8 cellular contexts compared by ENCODE assay signal in the genomic region with DNA sequence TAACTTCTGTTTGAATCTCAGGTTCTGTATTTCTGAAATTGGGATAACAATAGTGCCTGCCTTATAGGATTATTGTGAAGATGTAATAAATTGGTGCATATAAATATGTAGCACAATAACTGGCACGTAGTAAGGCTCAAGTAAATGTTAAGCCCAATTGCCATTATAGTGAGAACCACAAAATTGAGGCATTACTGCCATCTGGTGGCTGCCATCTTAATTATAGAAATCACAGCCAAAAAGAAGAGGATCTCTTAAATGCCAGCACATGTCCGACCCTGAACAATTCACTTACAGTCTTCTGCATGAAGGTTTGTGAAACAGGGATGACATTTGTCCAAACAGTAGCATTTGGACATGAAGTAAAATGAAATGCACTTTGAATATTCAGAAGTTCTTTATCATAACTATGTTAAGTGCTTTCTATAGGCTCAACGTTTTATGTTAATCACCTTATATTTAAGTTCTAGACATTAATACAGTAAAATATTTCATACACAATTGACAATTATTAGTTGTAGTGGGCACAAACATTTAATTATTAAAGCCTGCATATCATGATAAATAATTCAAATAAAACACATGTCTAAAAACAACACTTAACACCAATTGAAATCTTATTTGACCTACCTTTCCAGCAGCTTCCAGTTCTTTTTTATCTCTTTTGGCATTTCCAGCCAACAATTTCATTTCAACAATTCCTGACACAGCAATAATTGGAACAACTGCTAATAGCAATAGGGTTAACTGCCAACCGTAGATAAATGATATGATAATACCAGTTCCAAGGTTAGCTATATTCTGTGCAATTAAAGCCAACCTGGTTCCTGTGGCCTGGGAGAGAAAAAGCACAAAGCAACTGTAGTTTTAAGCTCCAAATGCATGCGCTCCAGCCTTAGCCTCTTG. TPM values are rescaled to one million over a fixed set of nuclear protein-coding genes. Genes with fewer than 3 reads are reported as not detected.
DNase-seq lines count a peak whose midpoint lies in the region; ATAC-seq and TF ChIP-seq lines count a peak whose summit lies in the region.

No MANE protein-coding gene starts in this region.

- DNase-seq in GM12864 (ENCODE audit: low read depth) (peak; percentile 41), HFFc6 (peak; percentile 69), NCI-H146 treated with DMSO at 0.1 percent for 48 hours (lab: John Stamatoyannopoulos, UW; ENCODE audit: unreplicated experiment) (peak; percentile 39), T-helper 17 cell (peak; percentile 16 to 62 (median 28)), anterior cingulate cortex (lab: John Stamatoyannopoulos, UW) (peak in 30 of 58 donors; percentile 2 to 68 (median 25)), hepatocyte (ENCODE audit: low spot score) (peak; percentile 76), NCI-H128 (lab: John Stamatoyannopoulos, UW; ENCODE audit: unreplicated experiment) (no peak)
- peak; percentile 21 to 81 (median 51) for DNase-seq in stimulated activated CD4-positive, alpha-beta T cell treated with anti-CD3 and anti-CD28 coated beads, Interleukin-12 subunit alpha, Interleukin-12 subunit beta, amount 100 ng/mL, for 48 hours (ENCODE audit: low read depth in 2 of 3, low spot score in 1 of 3)

- no peaks in the 10 kb centered on the region for H4K20me1 ChIP-seq in hepatocyte (ENCODE audit: insufficient read depth, poor library complexity, severe bottlenecking)

- no peak overlapping the region for H3K4me3 ChIP-seq in GM12864 (ENCODE audit: low read depth, low read length)
- no peak overlapping the region for H3K4me3 ChIP-seq in hepatocyte

- peaks cover 5% of the 10 kb centered on the region; the same call in 1 of the 2 replicates for H3K27me3 Mint-ChIP-seq in HFFc6 (ENCODE audit: insufficient read depth)
- peaks cover 15% of the 10 kb centered on the region for H3K27me3 Mint-ChIP-seq in T-helper 17 cell

- ATAC-seq in T-helper 17 cell = peak; percentile 78

- H3K27ac ChIP-seq in hepatocyte = no peak overlapping the region

- H3K27ac Mint-ChIP-seq in HFFc6 = no peak overlapping the region
- H3K27ac Mint-ChIP-seq in T-helper 17 cell = no peak overlapping the region

- peak; percentile 57 for TF ChIP-seq CTCF in GM12864 (IDR thresholded peaks at IDR 0.05; ENCODE audit: low read depth, low read length, missing control alignments)
- TF ChIP-seq CTCF in HFFc6 (IDR thresholded peaks at IDR 0.05) = peak; percentile 91
- peak; percentile 78 for TF ChIP-seq CTCF in hepatocyte (IDR thresholded peaks at IDR 0.05; ENCODE audit: poor library complexity)

- no peaks in the 10 kb centered on the region for H3K9me2 ChIP-seq in hepatocyte (replicated peaks; ENCODE audit: insufficient read depth)

- H3K4me1 Mint-ChIP-seq in HFFc6 (ENCODE audit: low read depth) (peaks cover 28% of the 10 kb centered on the region), T-helper 17 cell (no peaks in the 10 kb centered on the region)

- H3K9me3 Mint-ChIP-seq in HFFc6 = no peaks in the 10 kb centered on the region

- H2AFZ ChIP-seq in hepatocyte = no peak overlapping the region

- WGBS in hepatocyte (ENCODE audit: low lambda C conversion rate, missing lambda C conversion rate) = 62% methylated on average over 5 of the region's 5 CpGs

- no peaks in the 10 kb centered on the region for H3K9me3 ChIP-seq in T-helper 17 cell (ENCODE audit: control insufficient read depth, low read length, poor library complexity, severe bottlenecking)
- no peaks in the 10 kb centered on the region for H3K9me3 ChIP-seq in hepatocyte (ENCODE audit: low read depth)

- H3K4me3 Mint-ChIP-seq in HFFc6 (no peak overlapping the region), T-helper 17 cell (no peak overlapping the region)

- peaks cover 29% of the 10 kb centered on the region for H3K4me1 ChIP-seq in hepatocyte (ENCODE audit: insufficient read depth)

- no peaks in the 10 kb centered on the region for H3K27me3 ChIP-seq in hepatocyte

- no peaks in the 10 kb centered on the region for H3K79me2 ChIP-seq in hepatocyte

- H3K4me2 ChIP-seq in hepatocyte = no peak overlapping the region

- no peaks in the 10 kb centered on the region for H3K36me3 ChIP-seq in hepatocyte (replicated peaks; ENCODE audit: insufficient read depth, low read depth)

- H3K36me3 Mint-ChIP-seq in HFFc6 (ENCODE audit: low read depth) = no peaks in the 10 kb centered on the region
- no peaks in the 10 kb centered on the region for H3K36me3 Mint-ChIP-seq in T-helper 17 cell (ENCODE audit: low read depth)

RNA-seq across cellular contexts. Expression of a gene that starts 58.5 kb away (rescaled TPM):
- total RNA-seq in HFFc6 (2021; fragmentation: NEBNext Ultra II Directional; extraction: Animal tissue kit (Norgen Biotek cat#: 25700)) = under 1 TPM in 1 of 6 experiments, not detected in 5; 0.06 TPM
- total RNA-seq in T-helper 17 cell (under 1 TPM; 0.23 to 0.87 TPM), hepatocyte (0.80 and 1.2 TPM in 2 replicates)
- 0.37 and 2.3 TPM in 2 replicates for polyA plus RNA-seq in hepatocyte
